ENCODE assay signal across 28 cellular contexts in genomic region chr20:61532736-61533135, GRCh38.
"Had no signal": no experiment of that assay in that cellular context is flagged by ENCODE, and none has a peak within 500 bp of the region (broad histone marks: within the 10 kb centered on the region; RNA-seq: fewer than 3 reads in every experiment).

No MANE protein-coding gene starts in this region.

- H3K27ac Mint-ChIP-seq: naive thymus-derived CD8-positive, alpha-beta T cell; natural killer cell treated with Interleukin-12 subunit alpha and Interleukin-12 subunit beta and Interleukin-15 and Interleukin-18, amount 100 ng/mL, for 72 hours; nephron progenitor cell; progenitor cell of endocrine pancreas; stimulated activated memory B cell treated with anti-CD40 and anti-IgM and Interleukin-4, amounts not matched to agents 10 μg/mL and 1 μg/mL and 100 μg/mL, for 72 hours; stimulated activated naive CD8-positive, alpha-beta T cell treated with anti-CD3 and anti-CD28 coated beads, Interleukin-15, Interleukin-2, amounts not matched to agents 100 ng/mL and 50 ng/mL, for 24 hours had no signal

- ATAC-seq: naive thymus-derived CD8-positive, alpha-beta T cell; psoas muscle; right lobe of liver had no signal

- H3K9me3 Mint-ChIP-seq: natural killer cell treated with Interleukin-12 subunit alpha and Interleukin-12 subunit beta and Interleukin-15 and Interleukin-18, amount 100 ng/mL, for 72 hours; nephron progenitor cell; neural crest cell; stimulated activated memory B cell treated with anti-CD40 and anti-IgM and Interleukin-4, amounts not matched to agents 10 μg/mL and 1 μg/mL and 100 μg/mL, for 72 hours; stimulated activated naive CD8-positive, alpha-beta T cell treated with anti-CD3 and anti-CD28 coated beads, Interleukin-15, Interleukin-2, amounts not matched to agents 100 ng/mL and 50 ng/mL, for 24 hours had no signal

- H3K9me3 ChIP-seq: ovary, psoas muscle, right lobe of liver, sigmoid colon, stomach, thoracic aorta, thyroid gland, tibial nerve, upper lobe of left lung, vagina had no signal

- H3K4me3 Mint-ChIP-seq: natural killer cell treated with Interleukin-12 subunit alpha and Interleukin-12 subunit beta and Interleukin-15 and Interleukin-18, amount 100 ng/mL, for 72 hours; nephron progenitor cell; neural crest cell; stimulated activated memory B cell treated with anti-CD40 and anti-IgM and Interleukin-4, amounts not matched to agents 10 μg/mL and 1 μg/mL and 100 μg/mL, for 72 hours; stimulated activated naive CD8-positive, alpha-beta T cell treated with anti-CD3 and anti-CD28 coated beads, Interleukin-15, Interleukin-2, amounts not matched to agents 100 ng/mL and 50 ng/mL, for 24 hours had no signal

- H3K27ac ChIP-seq: ovary, parathyroid adenoma, psoas muscle, right lobe of liver, sigmoid colon, stomach, thoracic aorta, thyroid gland, tibial nerve, upper lobe of left lung, vagina had no signal

- FAIRE-seq: small intestine, urothelium cell line had no signal

- H3K27me3 Mint-ChIP-seq: stimulated activated memory B cell treated with anti-CD40 and anti-IgM and Interleukin-4, amounts not matched to agents 10 μg/mL and 1 μg/mL and 100 μg/mL, for 72 hours; stimulated activated naive CD8-positive, alpha-beta T cell treated with anti-CD3 and anti-CD28 coated beads, Interleukin-15, Interleukin-2, amounts not matched to agents 100 ng/mL and 50 ng/mL, for 24 hours had no signal

- H3K9ac ChIP-seq: parathyroid adenoma had no signal

- DNase-seq: naive thymus-derived CD8-positive, alpha-beta T cell; nephron progenitor cell; occipital lobe; ovary; psoas muscle; right cardiac atrium; sigmoid colon; small intestine; stimulated activated CD4-positive, alpha-beta T cell treated with anti-CD3 and anti-CD28 coated beads, Interleukin-1b, Interleukin-23, amount 100 ng/mL, for 48 hours; stimulated activated CD4-positive, alpha-beta T cell treated with anti-CD3 and anti-CD28 coated beads, Interleukin-4, amount 100 ng/mL, for 1 hour; stimulated activated CD4-positive, alpha-beta T cell treated with anti-CD3 and anti-CD28 coated beads, Interleukin-4, amount 100 ng/mL, for 4 hours; stimulated activated CD8-positive, alpha-beta memory T cell treated with anti-CD3 and anti-CD28 coated beads, Interleukin-4, amount 100 ng/mL, for 48 hours; stimulated activated naive CD4-positive, alpha-beta T cell treated with Interleukin-2 at 50 U/mL for 16 hours; stomach; thyroid gland; trophoblast cell had no signal

- H3K4me3 ChIP-seq: ovary, psoas muscle, right lobe of liver, sigmoid colon, stomach, thoracic aorta, thyroid gland, tibial nerve, upper lobe of left lung, vagina had no signal

- H3K4me1 Mint-ChIP-seq: naive thymus-derived CD8-positive, alpha-beta T cell; nephron progenitor cell; stimulated activated memory B cell treated with anti-CD40 and anti-IgM and Interleukin-4, amounts not matched to agents 10 μg/mL and 1 μg/mL and 100 μg/mL, for 72 hours had no signal

- H3K36me3 Mint-ChIP-seq: naive thymus-derived CD8-positive, alpha-beta T cell; natural killer cell treated with Interleukin-12 subunit alpha and Interleukin-12 subunit beta and Interleukin-15 and Interleukin-18, amount 100 ng/mL, for 72 hours; stimulated activated memory B cell treated with anti-CD40 and anti-IgM and Interleukin-4, amounts not matched to agents 10 μg/mL and 1 μg/mL and 100 μg/mL, for 72 hours had no signal

- H3K4me1 ChIP-seq: parathyroid adenoma, psoas muscle, right lobe of liver, sigmoid colon, stomach, thyroid gland, tibial nerve, upper lobe of left lung, vagina had no signal

- H3K36me3 ChIP-seq: ovary, right lobe of liver, sigmoid colon, stomach, thoracic aorta, thyroid gland, tibial nerve, upper lobe of left lung, vagina had no signal
